ENCODE assay signal across 10 cellular contexts in the genomic region with DNA sequence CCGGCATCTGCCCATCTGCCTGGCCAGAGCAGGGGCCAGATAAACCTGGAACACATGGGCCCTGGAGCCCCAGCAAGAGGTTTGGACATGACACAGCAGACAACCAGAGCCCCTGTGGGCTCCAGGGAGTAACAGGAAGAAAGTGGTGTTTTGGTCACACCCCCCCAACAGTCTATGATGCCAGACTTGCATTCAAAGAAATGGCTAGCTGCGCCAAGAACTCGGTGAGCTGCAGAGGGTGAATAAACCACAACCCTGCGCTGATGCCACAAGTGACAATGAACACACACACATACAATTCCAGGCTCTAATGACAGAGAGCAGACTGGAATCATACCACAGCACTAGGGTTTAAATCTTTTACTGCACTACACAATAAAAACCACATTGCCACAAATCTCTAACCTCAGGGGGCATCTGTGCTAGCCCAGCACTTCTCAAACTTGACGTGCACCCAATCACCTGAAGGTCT. TPM values are rescaled to one million over a fixed set of nuclear protein-coding genes. Genes with fewer than 3 reads are reported as not detected.
DNase-seq lines count a peak whose midpoint lies in the region; ATAC-seq and TF ChIP-seq lines count a peak whose summit lies in the region.
"Had no signal": no experiment of that assay in that cellular context is flagged by ENCODE, and none has a peak within 500 bp of the region (broad histone marks: within the 10 kb centered on the region; RNA-seq: fewer than 3 reads in every experiment).

No MANE protein-coding gene starts in this region.

- no peak for ATAC-seq in GM18868 (IDR thresholded peaks at IDR 0.05; ENCODE audit: unreplicated experiment)
- ATAC-seq: Panc1 had no signal

- no peaks in the 10 kb centered on the region for H3K4me1 ChIP-seq in hepatocyte (ENCODE audit: insufficient read depth)

- H2AFZ ChIP-seq in hepatocyte: no peak overlapping the region

- no peak overlapping the region for H3K4me2 ChIP-seq in hepatocyte

- H3K4me3 ChIP-seq in hepatocyte: no peak overlapping the region

- peak; percentile 66 for DNase-seq in M059J (ENCODE audit: low read depth)
- DNase-seq in activated CD4-positive, alpha-beta T cell treated with anti-CD3 and anti-CD28 coated beads, Interleukin-2, amount 50 U/mL, for 1 hour: peak; percentile 34
- DNase-seq in central memory CD4-positive, alpha-beta T cell: peak; percentile 52
- DNase-seq in stimulated activated CD8-positive, alpha-beta memory T cell treated with anti-CD3 and anti-CD28 coated beads, Interleukin-4, amount 100 ng/mL, for 48 hours: peak; percentile 66
- no peak for DNase-seq in hepatocyte (ENCODE audit: low spot score)
- DNase-seq in HCEC 1CT: no peak
- no peak for DNase-seq in hepatic stellate cell (ENCODE audit: low spot score)
- DNase-seq: NCI-H1092 treated with DMSO at 0.1 percent for 48 hours had no signal

- no peaks in the 10 kb centered on the region for H3K27me3 ChIP-seq in hepatocyte

- TF ChIP-seq CTCF in hepatocyte (IDR thresholded peaks at IDR 0.05; ENCODE audit: poor library complexity): no peak

- no peaks in the 10 kb centered on the region for H3K9me2 ChIP-seq in hepatocyte (replicated peaks; ENCODE audit: insufficient read depth)

- H3K36me3 ChIP-seq in hepatocyte (replicated peaks; ENCODE audit: insufficient read depth, low read depth): no peaks in the 10 kb centered on the region

- WGBS in hepatocyte (ENCODE audit: low lambda C conversion rate, missing lambda C conversion rate): 88% methylated on average over 5 of the region's 5 CpGs

- H3K79me2 ChIP-seq in hepatocyte: peaks cover 60% of the 10 kb centered on the region

- H3K9me3 ChIP-seq in hepatocyte (ENCODE audit: low read depth): no peaks in the 10 kb centered on the region

- no peak overlapping the region for H3K27ac ChIP-seq in hepatocyte

- H4K20me1 ChIP-seq in hepatocyte (ENCODE audit: insufficient read depth, poor library complexity, severe bottlenecking): peaks cover 7% of the 10 kb centered on the region

RNA-seq across cellular contexts. Expression of a gene that starts 34.0 kb away (rescaled TPM):
- 6.2 and 8.5 TPM in 2 replicates for total RNA-seq in M059J (2014; rRNA removed; shearing (Covaris generic))
- total RNA-seq in hepatocyte: 3.1 and 5.1 TPM in 2 replicates
- polyA plus RNA-seq in hepatocyte: 3.2 and 5.2 TPM in 2 replicates

Comparison
In these comparisons a context has a peak if more than half of its experiments do, and no peak if none do; other contexts are left out.
1. DNase-seq: peak in M059J (single experiment), activated CD4-positive, alpha-beta T cell treated with anti-CD3 and anti-CD28 coated beads, Interleukin-2, amount 50 U/mL, for 1 hour (single experiment), central memory CD4-positive, alpha-beta T cell (single experiment) and stimulated activated CD8-positive, alpha-beta memory T cell treated with anti-CD3 and anti-CD28 coated beads, Interleukin-4, amount 100 ng/mL, for 48 hours (single experiment); none in hepatocyte (single experiment), HCEC 1CT (single experiment) and hepatic stellate cell (single experiment).